Comparison of ENCODE assay signal across 1 cellular context in genomic region chr1:26693557-26694184, GRCh38.
TF ChIP-seq lines count a peak whose summit lies in the region.

No MANE protein-coding gene starts in this region.

TF ChIP-seq in GM12878, 131 proteins besides CTCF, POLR2A, EP300 and RAD21 (continued from another document):
- TF ChIP-seq SMC3 (IDR thresholded peaks at IDR 0.05; ENCODE audit: borderline replicate concordance, low read length) (no peak), PML (IDR thresholded peaks at IDR 0.05; ENCODE audit: low read length) (no peak), YY1 (IDR thresholded peaks at IDR 0.05; ENCODE audit: low read depth, low read length) (0 out of 2 replicates have a peak, but pooled peaks have one; percentile 6), SIN3A (IDR thresholded peaks at IDR 0.05; ENCODE audit: low read depth, low read length) (0 out of 2 replicates have a peak, but pooled peaks have one; percentile 20), ESRRA (IDR thresholded peaks at IDR 0.05; ENCODE audit: low read length) (no peak), ZNF207 (IDR thresholded peaks at IDR 0.05; ENCODE audit: borderline replicate concordance) (no peak), STAT3 (IDR thresholded peaks at IDR 0.05; ENCODE audit: low read depth, low read length) (no peak), GABPA (IDR thresholded peaks at IDR 0.05; ENCODE audit: low read depth) (no peak), USF1 (IDR thresholded peaks at IDR 0.05; ENCODE audit: borderline replicate concordance, extremely low read length, insufficient read depth, low read depth, low read length) (no peak), ASH2L (IDR thresholded peaks at IDR 0.05; ENCODE audit: borderline replicate concordance, low read depth) (no peak), CHD1 (IDR thresholded peaks at IDR 0.05; ENCODE audit: low read depth, low read length) (0 out of 2 replicates have a peak, but pooled peaks have one; percentile 4), JUND (IDR thresholded peaks at IDR 0.05; ENCODE audit: low read depth, low read length) (no peak), IRF4 (IDR thresholded peaks at IDR 0.05; ENCODE audit: low read depth, low read length) (no peak), CHD4 (IDR thresholded peaks at IDR 0.05) (no peak), SPI1 (IDR thresholded peaks at IDR 0.05; ENCODE audit: borderline replicate concordance, insufficient read depth, low read depth, low read length) (no peak)
- TF ChIP-seq, protein P1, sequence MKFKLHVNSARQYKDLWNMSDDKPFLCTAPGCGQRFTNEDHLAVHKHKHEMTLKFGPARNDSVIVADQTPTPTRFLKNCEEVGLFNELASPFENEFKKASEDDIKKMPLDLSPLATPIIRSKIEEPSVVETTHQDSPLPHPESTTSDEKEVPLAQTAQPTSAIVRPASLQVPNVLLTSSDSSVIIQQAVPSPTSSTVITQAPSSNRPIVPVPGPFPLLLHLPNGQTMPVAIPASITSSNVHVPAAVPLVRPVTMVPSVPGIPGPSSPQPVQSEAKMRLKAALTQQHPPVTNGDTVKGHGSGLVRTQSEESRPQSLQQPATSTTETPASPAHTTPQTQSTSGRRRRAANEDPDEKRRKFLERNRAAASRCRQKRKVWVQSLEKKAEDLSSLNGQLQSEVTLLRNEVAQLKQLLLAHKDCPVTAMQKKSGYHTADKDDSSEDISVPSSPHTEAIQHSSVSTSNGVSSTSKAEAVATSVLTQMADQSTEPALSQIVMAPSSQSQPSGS (IDR thresholded peaks at IDR 0.05; ENCODE audit: low read length), result no peak
